8 cellular contexts compared by ENCODE assay signal in genomic region chr2:231056453-231057416, GRCh38. TPM values are rescaled to one million over a fixed set of nuclear protein-coding genes. Genes with fewer than 3 reads are reported as not detected.
DNase-seq lines count a peak whose midpoint lies in the region; ATAC-seq and TF ChIP-seq lines count a peak whose summit lies in the region.

Gene PSMD1 (plus strand): TSS chr2:231056867. CDS start chr2:231057026, 159 bp downstream.

- intact Hi-C loops in breast epithelium (cut with DNase I; ENCODE audit: low total_unique reads) = no loop called here

- ATAC-seq in GM18868 (IDR thresholded peaks at IDR 0.05; ENCODE audit: unreplicated experiment) (peak; percentile 76), HG03108 (IDR thresholded peaks at IDR 0.05; ENCODE audit: unreplicated experiment) (peak; percentile 68)

- H3K36me3 ChIP-seq in breast epithelium = no peaks in the 10 kb centered on the region

- CTCF ChIA-PET in AG04450 (lab: Charles Lee) = interaction anchor here (0.5 to 1.8 kb wide), 10 partner anchors 11 to 1207 kb away, joined by 3 to 7 read pairs (median 3); no protein-coding TSS in a partner anchor

- no peak for TF ChIP-seq POLR2A in breast epithelium (IDR thresholded peaks at IDR 0.05)

- POLR2A ChIA-PET in AG04450 (lab: Yijun Ruan, JAX) = interaction anchor here (0.6 to 1.1 kb wide), 6 partner anchors 10 to 407 kb away, joined by 3 to 6 read pairs (median 3); partner anchors contain the start of gene NCL

- H3K27me3 ChIP-seq in AG04450 (ENCODE audit: control insufficient read depth, insufficient read depth, low read length) (no peaks in the 10 kb centered on the region), breast epithelium (no peaks in the 10 kb centered on the region)

- H3K9me3 ChIP-seq in AG04450 (ENCODE audit: control insufficient read depth, insufficient read depth, low read length) (no peaks in the 10 kb centered on the region; the same call in 1 of the 2 replicates), breast epithelium (no peaks in the 10 kb centered on the region), iPS-18c (ENCODE audit: control insufficient read depth, insufficient read depth, low read length) (no peaks in the 10 kb centered on the region)

- peak; percentile 88 for DNase-seq in AG04450 (ENCODE audit: low read depth, low spot score)
- DNase-seq in NCI-H2196 treated with DMSO at 0.1 percent for 48 hours (lab: John Stamatoyannopoulos, UW; ENCODE audit: unreplicated experiment) = peak; percentile 88
- DNase-seq in breast epithelium (ENCODE audit: low spot score in 2 of 2) = peak; percentile 87 to 91

- H3K4me3 ChIP-seq in AG04450 (ENCODE audit: low read depth, low read length) (peak within 1 kb of the TSS; percentile 98), breast epithelium (peak within 1 kb of the TSS; percentile 80 to 99 (median 99)), iPS-18c (ENCODE audit: insufficient read depth, low read depth, low read length) (peak within 1 kb of the TSS; percentile 86), skin epidermis (peak within 1 kb of the TSS; percentile 65 to 100 (median 98))

- TF ChIP-seq CTCF in AG04450 (IDR thresholded peaks at IDR 0.05; ENCODE audit: low read depth, low read length) (peak; percentile 98), VCaP (conservative IDR thresholded peaks at IDR 0.05) (peak; percentile 96), breast epithelium (IDR thresholded peaks at IDR 0.05) (peak; percentile 88 to 91 (median 91))

- H3K4me1 ChIP-seq in breast epithelium = peaks cover 0 to 15% of the 10 kb centered on the region in 2 donors

- peak within 1 kb of the TSS; percentile 83 for H3K27ac ChIP-seq in AG04450 (ENCODE audit: low read depth, low read length)
- H3K27ac ChIP-seq in VCaP = peak within 1 kb of the TSS; percentile 95
- peak within 1 kb of the TSS; percentile 91 to 95 for H3K27ac ChIP-seq in breast epithelium
- peak within 1 kb of the TSS; percentile 81 to 100 (median 98) for H3K27ac ChIP-seq in skin epidermis

RNA-seq across cellular contexts. Expression of gene PSMD1, which starts in this region (rescaled TPM):
- 203 and 211 TPM in 2 replicates for polyA plus RNA-seq in AG04450 (2011; rRNA removed)
- 190 and 235 TPM in 2 replicates for polyA minus RNA-seq in AG04450 (2011; rRNA and poly(A)+ RNA removed)
- 10 to 100 TPM; 63.8 to 73.0 (median 69.2) TPM for total RNA-seq in breast epithelium

Comparison
In these comparisons a context has a peak if more than half of its experiments do, and no peak if none do; other contexts are left out.
1. Peak in every context shown above with its lines: DNase-seq, ATAC-seq, H3K4me3 ChIP-seq and H3K27ac ChIP-seq.